Comparison of ENCODE assay signal across 8 cellular contexts in the genomic region with DNA sequence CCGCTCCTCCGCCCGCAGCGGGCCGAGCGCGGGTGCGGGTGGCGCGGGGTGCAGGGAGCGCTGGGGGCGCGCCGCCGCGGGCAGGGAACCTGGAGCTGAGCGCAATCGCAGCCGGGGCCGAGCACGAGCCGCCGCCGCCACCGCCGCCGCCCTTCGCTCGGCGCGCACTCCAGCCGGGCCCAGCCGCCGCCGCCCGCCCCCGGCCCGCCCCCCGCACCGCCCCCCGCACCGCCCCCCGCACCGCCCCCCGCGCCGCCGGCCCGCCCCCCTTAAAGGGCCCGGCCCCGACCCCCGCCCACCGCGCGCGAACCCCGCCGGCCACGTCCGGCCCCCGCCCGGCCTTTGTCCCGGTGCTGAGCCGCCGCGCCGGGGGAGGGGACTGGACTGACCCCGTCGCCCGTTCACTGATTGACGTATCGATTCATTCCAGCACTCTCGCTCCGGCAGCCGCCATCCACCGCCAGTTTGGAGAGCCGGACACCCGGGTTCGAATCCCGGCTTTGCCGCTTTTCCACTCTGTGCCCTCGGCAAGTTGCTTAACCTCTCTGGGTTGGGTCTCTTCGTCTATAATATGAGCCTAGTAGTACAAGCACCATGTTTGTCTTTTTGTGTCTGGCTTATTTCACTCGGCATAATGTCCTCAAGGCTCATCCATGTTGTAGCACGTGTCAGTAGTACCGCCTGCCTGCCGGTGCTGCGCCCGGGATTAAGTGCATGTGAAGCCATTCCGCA. TPM values are rescaled to one million over a fixed set of nuclear protein-coding genes. Genes with fewer than 3 reads are reported as not detected.
DNase-seq lines count a peak whose midpoint lies in the region; ATAC-seq and TF ChIP-seq lines count a peak whose summit lies in the region.

A gene (minus strand): TSS at position 171 of the 732 bp plus-strand sequence. CDS start 173 bp downstream, outside the sequence.

- no peak for TF ChIP-seq CTCF in AG10803 (conservative IDR thresholded peaks at IDR 0.05; ENCODE audit: low read length)
- TF ChIP-seq CTCF in GM20000 (IDR thresholded peaks at IDR 0.05; ENCODE audit: extremely low read depth, missing control alignments): no peak
- no peak for TF ChIP-seq CTCF in foreskin fibroblast (IDR thresholded peaks at IDR 0.05; ENCODE audit: low read depth, low read length)
- no peak for TF ChIP-seq CTCF in transverse colon (IDR thresholded peaks at IDR 0.05)

- peak within 1 kb of the TSS; percentile 86 for H3K4me3 Mint-ChIP-seq in natural killer cell treated with Interleukin-12 subunit alpha and Interleukin-12 subunit beta and Interleukin-15 and Interleukin-18, amount 100 ng/mL, for 72 hours

- H3K36me3 ChIP-seq in transverse colon: no peaks in the 10 kb centered on the region

- 5 to 20% methylated on average over 2 to 35 of the region's 90 CpGs for WGBS in transverse colon (ENCODE audit: low coverage in 1 of 2), 2 donors

- no peak for TF ChIP-seq EP300 in transverse colon (IDR thresholded peaks at IDR 0.05; ENCODE audit: low read depth)

- peaks cover 5 to 16% of the 10 kb centered on the region in 2 donors for H3K4me1 Mint-ChIP-seq in natural killer cell treated with Interleukin-12 subunit alpha and Interleukin-12 subunit beta and Interleukin-15 and Interleukin-18, amount 100 ng/mL, for 72 hours (ENCODE audit: low read depth in 2 of 2)

- no peaks in the 10 kb centered on the region for H3K9me3 ChIP-seq in transverse colon

- H3K27me3 ChIP-seq in transverse colon: no peaks in the 10 kb centered on the region

- H3K4me3 ChIP-seq in AG10803 (ENCODE audit: low read length) (peak within 1 kb of the TSS; percentile 93), foreskin fibroblast (ENCODE audit: low read depth in 1 of 2, low read length in 2 of 2) (peak within 1 kb of the TSS; percentile 82 to 84), transverse colon (peak within 1 kb of the TSS; percentile 76 to 97 (median 91))

- no peaks in the 10 kb centered on the region for H3K36me3 Mint-ChIP-seq in natural killer cell treated with Interleukin-12 subunit alpha and Interleukin-12 subunit beta and Interleukin-15 and Interleukin-18, amount 100 ng/mL, for 72 hours

- intact Hi-C loops in transverse colon (cut with DNase I; ENCODE audit: low total_unique reads): loop anchor here (5.0 kb wide), 2 partner anchors 37 to 72 kb away; no protein-coding TSS in a partner anchor

- H3K27me3 Mint-ChIP-seq in natural killer cell treated with Interleukin-12 subunit alpha and Interleukin-12 subunit beta and Interleukin-15 and Interleukin-18, amount 100 ng/mL, for 72 hours: peaks cover 20 to 32% of the 10 kb centered on the region in 2 donors

- peak within 1 kb of the TSS in 1 of 2 donors; percentile 28 for H3K27ac Mint-ChIP-seq in natural killer cell treated with Interleukin-12 subunit alpha and Interleukin-12 subunit beta and Interleukin-15 and Interleukin-18, amount 100 ng/mL, for 72 hours

- peak within 1 kb of the TSS; percentile 89 to 96 (median 92) for H3K27ac ChIP-seq in transverse colon

- TF ChIP-seq POLR2A in transverse colon (IDR thresholded peaks at IDR 0.05): no peak

- in situ Hi-C loops in transverse colon (cut with MboI; ENCODE audit: low pct_ligation_motif_present in 1 of 4, low pct_unique_long_range_greater_than_20kb in 1 of 4, low sequenced_read_pairs in 3 of 4): loop anchor here in 2 of 4 donors (25.0 kb wide), 1 partner anchor 483 kb away; no protein-coding TSS in a partner anchor

- ATAC-seq in natural killer cell treated with Interleukin-12 subunit alpha and Interleukin-12 subunit beta and Interleukin-15 and Interleukin-18, amount 100 ng/mL, for 72 hours: peak; percentile 80 to 86

- H3K9me3 Mint-ChIP-seq in natural killer cell treated with Interleukin-12 subunit alpha and Interleukin-12 subunit beta and Interleukin-15 and Interleukin-18, amount 100 ng/mL, for 72 hours: no peaks in the 10 kb centered on the region

- DNase-seq in AG10803 (ENCODE audit: low read depth) (peak; percentile 41), GM20000 (ENCODE audit: low spot score) (peak; percentile 79), NCI-H748 treated with DMSO at 0.1 percent for 48 hours (lab: John Stamatoyannopoulos, UW) (peak; percentile 21), activated gamma-delta T cell treated with Interleukin-2 at 50 U/mL for 16 hours (peak; percentile 15), foreskin fibroblast (peak; percentile 40 to 78), transverse colon (peak; percentile 65), NAMALWA (ENCODE audit: low spot score) (no peak)
- peak; percentile 71 for DNase-seq in natural killer cell treated with Interleukin-12 subunit alpha and Interleukin-12 subunit beta and Interleukin-15 and Interleukin-18, amount 100 ng/mL, for 72 hours (ENCODE audit: low spot score)

- H3K4me1 ChIP-seq in transverse colon: peaks cover 8 to 40% (median 29%) of the 10 kb centered on the region in 4 donors

RNA-seq across cellular contexts. Expression of the gene that starts here (rescaled TPM):
- under 1 TPM; 0.08 to 0.33 TPM for total RNA-seq in natural killer cell treated with Interleukin-12 subunit alpha and Interleukin-12 subunit beta and Interleukin-15 and Interleukin-18, amount 100 ng/mL, for 72 hours
- 10 to 100 TPM; 10.2 to 26.6 (median 14.6) TPM for total RNA-seq in transverse colon

Comparison
In these comparisons a context has a peak if more than half of its experiments do, and no peak if none do; other contexts are left out.
1. RNA of the gene that starts here (total RNA-seq): 10.2 to 26.6 TPM in transverse colon; 0.08 to 0.33 TPM in natural killer cell treated with Interleukin-12 subunit alpha and Interleukin-12 subunit beta and Interleukin-15 and Interleukin-18, amount 100 ng/mL, for 72 hours; every median in the first group is over 4 times any median in the second.
2. Peak in DNase-seq and ATAC-seq in natural killer cell treated with Interleukin-12 subunit alpha and Interleukin-12 subunit beta and Interleukin-15 and Interleukin-18, amount 100 ng/mL, for 72 hours; RNA of the gene not detected or under 1 TPM.
3. Peak in every context shown above with its lines, with median percentiles within 50 percentile points of each other: H3K4me3 ChIP-seq.